17 cellular contexts compared by ENCODE assay signal in the genomic region with DNA sequence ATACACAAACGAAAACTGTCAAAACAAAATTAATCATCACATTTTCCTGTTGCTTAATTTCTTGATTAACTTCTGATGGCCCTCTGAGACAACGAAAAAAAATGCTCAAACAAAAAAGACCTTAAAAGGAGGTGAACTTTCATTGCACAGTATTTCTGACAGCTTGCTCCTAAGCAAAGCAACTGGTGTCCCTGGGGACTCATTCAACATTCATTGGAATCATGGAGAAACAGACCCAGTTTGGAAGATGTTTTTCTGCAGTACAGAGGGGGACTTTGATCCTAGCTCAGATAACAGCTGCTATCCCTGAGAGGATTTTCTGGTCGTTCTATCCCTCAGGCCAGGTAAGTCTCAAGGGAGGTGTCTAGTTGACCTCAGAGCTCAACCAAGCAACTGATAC.
A peak's percentile ranks its signal among the peaks of the same experiment; 100 is the strongest.
DNase-seq lines count a peak whose midpoint lies in the region; ATAC-seq and TF ChIP-seq lines count a peak whose summit lies in the region.
"Had no signal": no experiment of that assay in that cellular context is flagged by ENCODE, and none has a peak within 500 bp of the region (broad histone marks: within the 10 kb centered on the region; RNA-seq: fewer than 3 reads in every experiment).

No MANE protein-coding gene starts in this region.

- peaks cover 53% of the 10 kb centered on the region for H3K4me1 ChIP-seq in KMS-11 (ENCODE audit: low read depth, poor library complexity, severe bottlenecking)

- H3K36me3 Mint-ChIP-seq in nephron progenitor cell (ENCODE audit: low read depth), result peaks cover 6% of the 10 kb centered on the region

- H3K36me3 ChIP-seq in KMS-11 (ENCODE audit: insufficient read depth), result no peaks in the 10 kb centered on the region

- peak overlapping the region; percentile 68; the same call in 1 of the 2 replicates for H3K27ac ChIP-seq in KMS-11

- no peaks in the 10 kb centered on the region for H3K27me3 Mint-ChIP-seq in nephron progenitor cell (ENCODE audit: low read depth, poor library complexity)

- no peaks in the 10 kb centered on the region for H3K27me3 ChIP-seq in KMS-11 (ENCODE audit: insufficient read depth, low read depth)

- ATAC-seq in HG03520 (IDR thresholded peaks at IDR 0.05; ENCODE audit: unreplicated experiment) (no peak), HG03175 (IDR thresholded peaks at IDR 0.05; ENCODE audit: unreplicated experiment) (no peak)
- ATAC-seq: K562, SK-N-SH treated with all-trans-retinoic acid at 6 μM for 48 hours had no signal

- no peak overlapping the region for H3K4me3 ChIP-seq in KMS-11 (IDR thresholded peaks at IDR 0.05; ENCODE audit: insufficient read depth, low read depth, low read length)
- H3K4me3 ChIP-seq: K562 had no signal

- peaks cover 30% of the 10 kb centered on the region for H3K4me1 Mint-ChIP-seq in nephron progenitor cell

- H3K9me3 Mint-ChIP-seq in nephron progenitor cell, result peaks cover 6% of the 10 kb centered on the region

- peak overlapping the region; percentile 85; the same call in 1 of the 2 replicates for H3K4me2 ChIP-seq in KMS-11

- TF ChIP-seq CTCF in KMS-11 (conservative IDR thresholded peaks at IDR 0.05; ENCODE audit: low read depth, low read length), result no peak
- no peak for TF ChIP-seq CTCF in nephron progenitor cell (IDR thresholded peaks at IDR 0.05)

- H4K20me1 ChIP-seq in KMS-11 (ENCODE audit: insufficient read depth), result no peaks in the 10 kb centered on the region

- no peak overlapping the region for H3K9ac ChIP-seq in KMS-11

- no peaks in the 10 kb centered on the region for H3K79me2 ChIP-seq in KMS-11 (ENCODE audit: insufficient read depth, low read depth)

- H2AFZ ChIP-seq in KMS-11 (ENCODE audit: low read depth), result no peak overlapping the region; the same call in 1 of the 2 replicates

- peak; percentile 47 for DNase-seq in NCI-H2107 treated with DMSO at 0.1 percent for 48 hours (lab: John Stamatoyannopoulos, UW; ENCODE audit: unreplicated experiment)
- no peak for DNase-seq in NCI-H2107 (lab: John Stamatoyannopoulos, UW)
- DNase-seq in NCI-H526 (lab: John Stamatoyannopoulos, UW), result peak; percentile 57 to 85
- DNase-seq in nephron progenitor cell, result peak; percentile 9
- DNase-seq in stimulated activated CD4-positive, alpha-beta T cell treated with anti-CD3 and anti-CD28 coated beads, Interleukin-4, amount 100 ng/mL, for 1 hour, result no peak
- DNase-seq: Caco-2, DMS53, HCEC 1CT, NCI-H1048, NCI-H1930, NCI-H345, SHP77 had no signal

- peak overlapping the region; percentile 49 for H3K4me3 Mint-ChIP-seq in nephron progenitor cell

- no peak overlapping the region for H3K27ac Mint-ChIP-seq in nephron progenitor cell

Comparison
In these comparisons a context has a peak if more than half of its experiments do, and no peak if none do; other contexts are left out.
1. DNase-seq: peak in NCI-H2107 treated with DMSO at 0.1 percent for 48 hours (single experiment), NCI-H526 (2 of 2) and nephron progenitor cell (single experiment); none in NCI-H2107 (single experiment) and stimulated activated CD4-positive, alpha-beta T cell treated with anti-CD3 and anti-CD28 coated beads, Interleukin-4, amount 100 ng/mL, for 1 hour (single experiment).